ENCODE assay signal across 1 cellular context in the genomic region with DNA sequence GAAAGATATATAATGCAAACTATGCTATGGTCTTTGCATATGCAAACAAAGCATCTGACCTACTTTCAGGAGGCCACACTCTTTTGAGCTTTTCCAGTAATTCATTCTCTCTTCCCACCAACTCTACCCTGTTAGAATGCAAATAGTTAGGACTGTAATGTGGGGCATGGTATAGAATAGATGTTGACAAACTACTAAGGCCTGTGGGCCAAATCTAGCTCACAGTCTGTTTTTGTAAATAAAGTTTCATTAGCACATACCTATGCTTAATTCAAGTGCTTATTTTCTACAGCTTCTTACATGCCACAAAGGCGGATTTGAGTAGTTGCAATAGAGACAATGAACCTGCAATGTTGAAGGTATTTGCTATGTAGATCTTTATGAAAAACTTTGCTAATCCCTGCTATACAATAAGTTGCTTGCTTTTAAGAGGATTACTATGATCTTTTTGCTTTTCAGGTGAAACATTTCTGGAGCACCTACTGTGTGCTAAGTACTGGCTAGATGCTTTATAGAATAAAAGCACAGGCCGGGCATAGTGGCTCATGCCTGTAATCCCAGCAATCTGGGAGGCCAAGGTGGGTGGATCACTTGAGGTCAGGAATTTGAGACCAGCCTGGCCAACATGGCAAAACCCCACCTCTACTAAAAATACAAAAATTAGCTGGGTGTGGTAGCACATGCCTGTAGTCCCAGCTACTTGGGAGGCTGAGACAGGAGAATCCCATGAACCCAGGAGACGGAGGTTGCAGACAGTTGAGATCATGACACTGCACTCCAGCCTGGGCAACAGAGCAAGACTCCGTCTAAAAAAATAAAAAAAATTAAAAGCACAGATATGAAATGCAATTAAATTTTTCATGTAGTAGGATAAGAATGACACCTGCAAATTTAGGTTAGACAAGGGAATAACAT.
TF ChIP-seq lines count a peak whose summit lies in the region.

No MANE protein-coding gene starts in this region.

TF ChIP-seq in GM23338, 12 proteins besides CTCF, POLR2A, EP300 and RAD21 (continued from another document):
- TF ChIP-seq, protein P1, sequence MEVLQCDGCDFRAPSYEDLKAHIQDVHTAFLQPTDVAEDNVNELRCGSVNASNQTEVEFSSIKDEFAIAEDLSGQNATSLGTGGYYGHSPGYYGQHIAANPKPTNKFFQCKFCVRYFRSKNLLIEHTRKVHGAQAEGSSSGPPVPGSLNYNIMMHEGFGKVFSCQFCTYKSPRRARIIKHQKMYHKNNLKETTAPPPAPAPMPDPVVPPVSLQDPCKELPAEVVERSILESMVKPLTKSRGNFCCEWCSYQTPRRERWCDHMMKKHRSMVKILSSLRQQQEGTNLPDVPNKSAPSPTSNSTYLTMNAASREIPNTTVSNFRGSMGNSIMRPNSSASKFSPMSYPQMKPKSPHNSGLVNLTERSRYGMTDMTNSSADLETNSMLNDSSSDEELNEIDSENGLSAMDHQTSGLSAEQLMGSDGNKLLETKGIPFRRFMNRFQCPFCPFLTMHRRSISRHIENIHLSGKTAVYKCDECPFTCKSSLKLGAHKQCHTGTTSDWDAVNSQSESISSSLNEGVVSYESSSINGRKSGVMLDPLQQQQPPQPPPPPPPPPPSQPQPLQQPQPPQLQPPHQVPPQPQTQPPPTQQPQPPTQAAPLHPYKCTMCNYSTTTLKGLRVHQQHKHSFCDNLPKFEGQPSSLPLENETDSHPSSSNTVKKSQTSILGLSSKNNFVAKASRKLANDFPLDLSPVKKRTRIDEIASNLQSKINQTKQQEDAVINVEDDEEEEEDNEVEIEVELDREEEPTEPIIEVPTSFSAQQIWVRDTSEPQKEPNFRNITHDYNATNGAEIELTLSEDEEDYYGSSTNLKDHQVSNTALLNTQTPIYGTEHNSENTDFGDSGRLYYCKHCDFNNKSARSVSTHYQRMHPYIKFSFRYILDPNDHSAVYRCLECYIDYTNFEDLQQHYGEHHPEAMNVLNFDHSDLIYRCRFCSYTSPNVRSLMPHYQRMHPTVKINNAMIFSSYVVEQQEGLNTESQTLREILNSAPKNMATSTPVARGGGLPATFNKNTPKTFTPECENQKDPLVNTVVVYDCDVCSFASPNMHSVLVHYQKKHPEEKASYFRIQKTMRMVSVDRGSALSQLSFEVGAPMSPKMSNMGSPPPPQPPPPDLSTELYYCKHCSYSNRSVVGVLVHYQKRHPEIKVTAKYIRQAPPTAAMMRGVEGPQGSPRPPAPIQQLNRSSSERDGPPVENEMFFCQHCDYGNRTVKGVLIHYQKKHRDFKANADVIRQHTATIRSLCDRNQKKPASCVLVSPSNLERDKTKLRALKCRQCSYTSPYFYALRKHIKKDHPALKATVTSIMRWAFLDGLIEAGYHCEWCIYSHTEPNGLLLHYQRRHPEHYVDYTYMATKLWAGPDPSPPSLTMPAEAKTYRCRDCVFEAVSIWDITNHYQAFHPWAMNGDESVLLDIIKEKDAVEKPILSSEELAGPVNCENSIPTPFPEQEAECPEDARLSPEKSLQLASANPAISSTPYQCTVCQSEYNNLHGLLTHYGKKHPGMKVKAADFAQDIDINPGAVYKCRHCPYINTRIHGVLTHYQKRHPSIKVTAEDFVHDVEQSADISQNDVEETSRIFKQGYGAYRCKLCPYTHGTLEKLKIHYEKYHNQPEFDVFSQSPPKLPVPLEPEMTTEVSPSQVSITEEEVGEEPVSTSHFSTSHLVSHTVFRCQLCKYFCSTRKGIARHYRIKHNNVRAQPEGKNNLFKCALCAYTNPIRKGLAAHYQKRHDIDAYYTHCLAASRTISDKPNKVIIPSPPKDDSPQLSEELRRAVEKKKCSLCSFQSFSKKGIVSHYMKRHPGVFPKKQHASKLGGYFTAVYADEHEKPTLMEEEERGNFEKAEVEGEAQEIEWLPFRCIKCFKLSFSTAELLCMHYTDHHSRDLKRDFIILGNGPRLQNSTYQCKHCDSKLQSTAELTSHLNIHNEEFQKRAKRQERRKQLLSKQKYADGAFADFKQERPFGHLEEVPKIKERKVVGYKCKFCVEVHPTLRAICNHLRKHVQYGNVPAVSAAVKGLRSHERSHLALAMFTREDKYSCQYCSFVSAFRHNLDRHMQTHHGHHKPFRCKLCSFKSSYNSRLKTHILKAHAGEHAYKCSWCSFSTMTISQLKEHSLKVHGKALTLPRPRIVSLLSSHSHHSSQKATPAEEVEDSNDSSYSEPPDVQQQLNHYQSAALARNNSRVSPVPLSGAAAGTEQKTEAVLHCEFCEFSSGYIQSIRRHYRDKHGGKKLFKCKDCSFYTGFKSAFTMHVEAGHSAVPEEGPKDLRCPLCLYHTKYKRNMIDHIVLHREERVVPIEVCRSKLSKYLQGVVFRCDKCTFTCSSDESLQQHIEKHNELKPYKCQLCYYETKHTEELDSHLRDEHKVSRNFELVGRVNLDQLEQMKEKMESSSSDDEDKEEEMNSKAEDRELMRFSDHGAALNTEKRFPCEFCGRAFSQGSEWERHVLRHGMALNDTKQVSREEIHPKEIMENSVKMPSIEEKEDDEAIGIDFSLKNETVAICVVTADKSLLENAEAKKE (CRISPR knock-in tag; IDR thresholded peaks at IDR 0.05) = peak; percentile 100
